In genomic region chrX:136354201-136354600, GRCh38 we compare ENCODE assay signal across 28 cellular contexts. TPM values are rescaled to one million over a fixed set of nuclear protein-coding genes. Genes with fewer than 3 reads are reported as not detected.
DNase-seq lines count a peak whose midpoint lies in the region; ATAC-seq, FAIRE-seq and TF ChIP-seq lines count a peak whose summit lies in the region.
"Had no signal": no experiment of that assay in that cellular context is flagged by ENCODE, and none has a peak within 500 bp of the region (broad histone marks: within the 10 kb centered on the region; RNA-seq: fewer than 3 reads in every experiment).

No MANE protein-coding gene starts in this region.

- TF ChIP-seq RAD21 in GM12878 (IDR thresholded peaks at IDR 0.05; ENCODE audit: insufficient read depth, low read depth, low read length): no peak

- 18% methylated on average over 4 of the region's 4 CpGs for WGBS in GM12878 (ENCODE audit: insufficient coverage, insufficient replicate concordance, low lambda C conversion rate, missing lambda C conversion rate)

- SMC1A ChIA-PET in GM12878 (lab: Charles Lee; ENCODE audit: uncharacterized antibody, unreplicated experiment): no interaction called here

- H3K9ac ChIP-seq in GM12878 (ENCODE audit: control insufficient read depth, insufficient read depth, low read length): no peak overlapping the region
- H3K9ac ChIP-seq in keratinocyte (ENCODE audit: control insufficient read depth, extremely low read depth, insufficient read depth, low read length): peak overlapping the region; percentile 42
- no peak overlapping the region for H3K9ac ChIP-seq in colonic mucosa (ENCODE audit: low read depth in 2 of 2, low read length in 2 of 2)
- H3K9ac ChIP-seq: SK-N-SH had no signal

- no peak overlapping the region for H3K27ac Mint-ChIP-seq in naive thymus-derived CD8-positive, alpha-beta T cell
- no peak overlapping the region for H3K27ac Mint-ChIP-seq in activated CD4-positive, alpha-beta T cell treated with anti-CD3 and anti-CD28 coated beads, Interleukin-2, amount 10 ng/mL, durations not matched to agents 7 days and 5 days
- H3K27ac Mint-ChIP-seq: CD8-positive, alpha-beta memory T cell had no signal

- no peaks in the 10 kb centered on the region for H3K9me3 Mint-ChIP-seq in naive thymus-derived CD8-positive, alpha-beta T cell
- no peaks in the 10 kb centered on the region for H3K9me3 Mint-ChIP-seq in activated CD4-positive, alpha-beta T cell treated with anti-CD3 and anti-CD28 coated beads, Interleukin-2, amount 10 ng/mL, durations not matched to agents 7 days and 5 days
- H3K9me3 Mint-ChIP-seq: CD8-positive, alpha-beta memory T cell had no signal

- no peaks in the 10 kb centered on the region; a peak in 1 of 4 replicates for H3K36me3 ChIP-seq in GM12878 (ENCODE audit: control insufficient read depth in 2 of 2, insufficient read depth in 2 of 2, low read length in 1 of 2)
- H3K36me3 ChIP-seq in keratinocyte (ENCODE audit: control insufficient read depth in 2 of 2, extremely low read depth in 1 of 2, insufficient read depth in 2 of 2, low read length in 2 of 2): no peaks in the 10 kb centered on the region
- H3K36me3 ChIP-seq in colonic mucosa: no peaks in the 10 kb centered on the region
- H3K36me3 ChIP-seq: HAP-1 had no signal

- no peaks in the 10 kb centered on the region for H3K36me3 Mint-ChIP-seq in naive thymus-derived CD8-positive, alpha-beta T cell
- H3K36me3 Mint-ChIP-seq in activated CD4-positive, alpha-beta T cell treated with anti-CD3 and anti-CD28 coated beads, Interleukin-2, amount 10 ng/mL, durations not matched to agents 7 days and 5 days (ENCODE audit: low read depth): no peaks in the 10 kb centered on the region
- H3K36me3 Mint-ChIP-seq: CD8-positive, alpha-beta memory T cell had no signal

- BruUV-seq in GM12878 (replicated peaks; lab: Mats Ljungman, UMichigan): no TSS peak

- no peak overlapping the region for H3K4me3 Mint-ChIP-seq in naive thymus-derived CD8-positive, alpha-beta T cell
- no peak overlapping the region for H3K4me3 Mint-ChIP-seq in activated CD4-positive, alpha-beta T cell treated with anti-CD3 and anti-CD28 coated beads, Interleukin-2, amount 10 ng/mL, durations not matched to agents 7 days and 5 days
- H3K4me3 Mint-ChIP-seq: CD8-positive, alpha-beta memory T cell had no signal

- FAIRE-seq in GM12878 (lab: Jason Lieb, UNC): no peak
- FAIRE-seq in keratinocyte (lab: Jason Lieb, UNC): no peak

- H3K9me1 ChIP-seq in keratinocyte (ENCODE audit: control insufficient read depth, extremely low read depth, insufficient read depth, low read length): no peaks in the 10 kb centered on the region

- POLR2A ChIA-PET in GM12878 (lab: Charles Lee): no interaction called here
- POLR2A ChIA-PET in naive thymus-derived CD8-positive, alpha-beta T cell (lab: Charles Lee): no interaction called here
- POLR2A ChIA-PET in activated CD4-positive, alpha-beta T cell treated with anti-CD3 and anti-CD28 coated beads, Interleukin-2, amount 10 ng/mL, durations not matched to agents 7 days and 5 days (lab: Charles Lee): no interaction called here

- H3K9me3 ChIP-seq in GM12878 (replicated peaks; ENCODE audit: control insufficient read depth, insufficient read depth, low read length) (no peaks in the 10 kb centered on the region), keratinocyte (ENCODE audit: control insufficient read depth, low read depth, low read length) (no peaks in the 10 kb centered on the region), colonic mucosa (no peaks in the 10 kb centered on the region)
- H3K9me3 ChIP-seq: HAP-1, SK-N-SH had no signal

- RAD21 ChIA-PET in GM12878 (lab: Charles Lee; ENCODE audit: unreplicated experiment): no interaction called here

- DNase-seq in M059J (ENCODE audit: low read depth): peak; percentile 62
- DNase-seq in GM12878 (ENCODE audit: low read depth, low spot score): no peak
- DNase-seq in keratinocyte (ENCODE audit: low read depth, low spot score): peak; percentile 25
- DNase-seq in colonic mucosa: no peak
- no peak for DNase-seq in naive thymus-derived CD8-positive, alpha-beta T cell
- DNase-seq in SIG-M5 treated with dmso at 0.1 percent for 504 hours (lab: John Stamatoyannopoulos, UW; ENCODE audit: unreplicated experiment): no peak
- DNase-seq in activated CD4-positive, alpha-beta T cell treated with anti-CD3 and anti-CD28 coated beads, Interleukin-2, amount 10 ng/mL, durations not matched to agents 7 days and 5 days: no peak
- DNase-seq: C1 segment of cervical spinal cord; CD8-positive, alpha-beta memory T cell; DMS79 treated with DMSO at 0.1 percent for 48 hours; GF-D8; GOT3; KBM-7; MM.1S; NCI-H1417; NCI-H1694; NCI-H2029 treated with DMSO at 0.1 percent for 48 hours; NCI-H446 treated with DMSO at 0.1 percent for 48 hours; NCI-H526; NCI-H82; NK-92 treated with Interleukin-12 subunit alpha and Interleukin-12 subunit beta, amount 100 ng/mL, for 24 hours; RPMI8226; SIG-M5; SK-N-SH had no signal

- TF ChIP-seq POLR2A in GM12878 (IDR thresholded peaks at IDR 0.05; ENCODE audit: low read depth, low read length): no peak

- TF ChIP-seq CTCF in GM12878 (IDR thresholded peaks at IDR 0.05 in 2 of 3, conservative IDR thresholded peaks at IDR 0.05 in 1 of 3; ENCODE audit: control insufficient read depth in 2 of 3, extremely low read depth in 1 of 3, insufficient read depth in 1 of 3, low read depth in 3 of 3, low read length in 3 of 3) (no peak), keratinocyte (optimal IDR thresholded peaks at IDR 0.05 in 1 of 3, IDR thresholded peaks at IDR 0.05 in 1 of 3, conservative IDR thresholded peaks at IDR 0.05 in 1 of 3; ENCODE audit: extremely low read depth in 1 of 3, insufficient read depth in 2 of 3, low read length in 3 of 3) (peak in 1 of 3 experiments; percentile 11), colonic mucosa (IDR thresholded peaks at IDR 0.05) (no peak)

- intact Hi-C loops in GM12878 (cut with micrococcal nuclease; ENCODE audit: unreplicated experiment): no loop called here
- intact Hi-C loops in colonic mucosa (cut with DNase I): no loop called here

- H3K27me3 ChIP-seq in GM12878 (replicated peaks in 1 of 2; ENCODE audit: control insufficient read depth in 2 of 2, insufficient read depth in 2 of 2, low read length in 1 of 2) (no peaks in the 10 kb centered on the region; a peak in 1 of 4 replicates), keratinocyte (ENCODE audit: control insufficient read depth, extremely low read depth, insufficient read depth, low read length) (no peaks in the 10 kb centered on the region), colonic mucosa (no peaks in the 10 kb centered on the region)

- no peaks in the 10 kb centered on the region for H3K4me1 ChIP-seq in GM12878 (ENCODE audit: control insufficient read depth, insufficient read depth, low read length)
- peaks cover 19% of the 10 kb centered on the region for H3K4me1 ChIP-seq in keratinocyte (ENCODE audit: control insufficient read depth, extremely low read depth, insufficient read depth, low read length)
- H3K4me1 ChIP-seq in colonic mucosa: no peaks in the 10 kb centered on the region

- H3K27ac ChIP-seq in GM12878 (ENCODE audit: control insufficient read depth, insufficient read depth) (no peak overlapping the region), keratinocyte (ENCODE audit: control insufficient read depth, insufficient read depth, low read length) (peak overlapping the region; percentile 83), colonic mucosa (no peak overlapping the region)

- no peak for TF ChIP-seq EP300 in GM12878 (IDR thresholded peaks at IDR 0.05; ENCODE audit: borderline replicate concordance in 1 of 2, control insufficient read depth in 1 of 2, low read depth in 2 of 2, low read length in 2 of 2)

- no peak for ATAC-seq in GM12878
- ATAC-seq in naive thymus-derived CD8-positive, alpha-beta T cell: no peak

- peaks cover 0 to 10% (median 2%) of the 10 kb centered on the region in 5 donors for H3K27me3 Mint-ChIP-seq in naive thymus-derived CD8-positive, alpha-beta T cell
- H3K27me3 Mint-ChIP-seq in activated CD4-positive, alpha-beta T cell treated with anti-CD3 and anti-CD28 coated beads, Interleukin-2, amount 10 ng/mL, durations not matched to agents 7 days and 5 days: no peaks in the 10 kb centered on the region

- H3K4me2 ChIP-seq in GM12878 (ENCODE audit: control insufficient read depth, insufficient read depth): no peak overlapping the region
- peak overlapping the region; percentile 52 for H3K4me2 ChIP-seq in keratinocyte (ENCODE audit: control insufficient read depth, extremely low read depth, insufficient read depth, low read depth, low read length)
- H3K4me2 ChIP-seq: SK-N-SH had no signal

- no peaks in the 10 kb centered on the region for H3K79me2 ChIP-seq in GM12878 (ENCODE audit: control insufficient read depth, insufficient read depth, low read length)
- no peaks in the 10 kb centered on the region for H3K79me2 ChIP-seq in keratinocyte (ENCODE audit: control insufficient read depth, insufficient read depth, low read length)

- in situ Hi-C loops in GM12878 (cut with MboI): no loop called here

- CTCF ChIA-PET in GM12878 (lab: Yijun Ruan, JAX): no interaction called here
- CTCF ChIA-PET in activated CD4-positive, alpha-beta T cell treated with anti-CD3 and anti-CD28 coated beads, Interleukin-2, amount 10 ng/mL, durations not matched to agents 7 days and 5 days (lab: Charles Lee): no interaction called here

- no peaks in the 10 kb centered on the region for H3K4me1 Mint-ChIP-seq in naive thymus-derived CD8-positive, alpha-beta T cell
- H3K4me1 Mint-ChIP-seq in activated CD4-positive, alpha-beta T cell treated with anti-CD3 and anti-CD28 coated beads, Interleukin-2, amount 10 ng/mL, durations not matched to agents 7 days and 5 days: no peaks in the 10 kb centered on the region
- H3K4me1 Mint-ChIP-seq: CD8-positive, alpha-beta memory T cell had no signal

- H4K20me1 ChIP-seq in GM12878 (ENCODE audit: control insufficient read depth, insufficient read depth) (no peaks in the 10 kb centered on the region), keratinocyte (ENCODE audit: control insufficient read depth, extremely low read depth, insufficient read depth, low read length) (no peaks in the 10 kb centered on the region)

- dilution Hi-C loops in keratinocyte (cut with MboI; ENCODE audit: extremely low pct_ligation_motif_present, low sequenced_read_pairs): no loop called here

- H3K4me3 ChIP-seq in GM12878 (no peak overlapping the region), keratinocyte (ENCODE audit: control insufficient read depth in 2 of 3, extremely low read depth in 1 of 3, insufficient read depth in 2 of 3, low read depth in 1 of 3, low read length in 3 of 3) (no peak overlapping the region), colonic mucosa (no peak overlapping the region)
- H3K4me3 ChIP-seq: HAP-1 had no signal

- H2AFZ ChIP-seq in GM12878 (ENCODE audit: control insufficient read depth, low read depth, low read length) (no peak overlapping the region), keratinocyte (ENCODE audit: control insufficient read depth, low read length) (peak overlapping the region; percentile 27)

RNA-seq across cellular contexts. Expression of gene ADGRG4, which starts 53.4 kb away (rescaled TPM):
- 0.02 TPM in 1 of 2 replicates, not detected in the other for total RNA-seq in M059J (2014; rRNA removed; shearing (Covaris generic))
- total RNA-seq in GM12878 (2013; cell fraction: nucleolus; rRNA removed): not detected in 2 replicates
- total RNA-seq in GM12878 (2014; rRNA removed): not detected in 2 replicates
- not detected in 2 replicates for total RNA-seq in GM12878 (2014; rRNA removed; fragmentation: Illumina TruSeq; extraction: Trizol)
- total RNA-seq in GM12878 (2021): not detected in 2 replicates
- not detected for polyA plus RNA-seq in GM12878 (2011; ENCODE audit: low read depth)
- polyA plus RNA-seq in GM12878 (2011; rRNA removed): not detected in 2 replicates
- not detected in 2 replicates for polyA plus RNA-seq in GM12878 (2011; cell fraction: cytosol; rRNA removed)
- not detected in 2 replicates for polyA plus RNA-seq in GM12878 (2011; cell fraction: nucleus; rRNA removed)
- not detected in 2 replicates for polyA plus RNA-seq in GM12878 (2012)
- not detected in 2 replicates for polyA plus RNA-seq in GM12878 (2014; fragmentation: Illumina TruSeq; extraction: Trizol)
- not detected for polyA plus RNA-seq in GM12878 (2014; fragmentation: Nextera tagmentation; extraction: Ambion mirVana)
- not detected in 2 replicates for polyA plus RNA-seq in GM12878 (2014; rRNA removed)
- not detected for polyA plus RNA-seq in GM12878 (2016; fragmentation: Nextera tagmentation; extraction: Ambion mirVana)
- under 0.01 TPM in 1 of 2 replicates, not detected in the other for polyA minus RNA-seq in GM12878 (2011; rRNA and poly(A)+ RNA removed)
- polyA minus RNA-seq in GM12878 (2011; cell fraction: cytosol; rRNA and poly(A)+ RNA removed): not detected in 2 replicates
- polyA minus RNA-seq in GM12878 (2011; cell fraction: nucleus; rRNA and poly(A)+ RNA removed): not detected in 2 replicates
- not detected in 3 replicates for polyA plus RNA-seq in keratinocyte
- polyA plus RNA-seq in keratinocyte (2011; ENCODE audit: low read depth): not detected
- polyA plus RNA-seq in keratinocyte (2011; cell fraction: cytosol; rRNA removed): not detected in 2 replicates
- not detected in 2 replicates for polyA plus RNA-seq in keratinocyte (2011; cell fraction: nucleus; rRNA removed)
- polyA plus RNA-seq in keratinocyte (2012; ENCODE audit: low replicate concordance): not detected in 2 replicates
- not detected in 3 replicates for polyA minus RNA-seq in keratinocyte
- not detected for polyA minus RNA-seq in keratinocyte (2011; cell fraction: cytosol; rRNA and poly(A)+ RNA removed)
- not detected in 2 replicates for polyA minus RNA-seq in keratinocyte (2011; cell fraction: nucleus; rRNA and poly(A)+ RNA removed)
- under 1 TPM in 1 of 2 donors, not detected in 1; 0.03 TPM for total RNA-seq in colonic mucosa
- total RNA-seq in naive thymus-derived CD8-positive, alpha-beta T cell: not detected
- not detected for polyA plus RNA-seq in naive thymus-derived CD8-positive, alpha-beta T cell
- not detected for total RNA-seq in activated CD4-positive, alpha-beta T cell treated with anti-CD3 and anti-CD28 coated beads, Interleukin-2, amount 10 ng/mL, durations not matched to agents 7 days and 5 days
- total RNA-seq: A673; Calu3; CD8-positive, alpha-beta memory T cell; LHCN-M2 had no signal
- polyA plus RNA-seq: CD8-positive, alpha-beta memory T cell; SK-N-SH had no signal

Comparison
In these comparisons a context has a peak if more than half of its experiments do, and no peak if none do; other contexts are left out.
1. DNase-seq: peak in M059J (single experiment) and keratinocyte (single experiment); none in GM12878 (single experiment), colonic mucosa (single experiment), naive thymus-derived CD8-positive, alpha-beta T cell (0 of 10), SIG-M5 treated with dmso at 0.1 percent for 504 hours (single experiment) and activated CD4-positive, alpha-beta T cell treated with anti-CD3 and anti-CD28 coated beads, Interleukin-2, amount 10 ng/mL, durations not matched to agents 7 days and 5 days (single experiment).